In the genomic region with DNA sequence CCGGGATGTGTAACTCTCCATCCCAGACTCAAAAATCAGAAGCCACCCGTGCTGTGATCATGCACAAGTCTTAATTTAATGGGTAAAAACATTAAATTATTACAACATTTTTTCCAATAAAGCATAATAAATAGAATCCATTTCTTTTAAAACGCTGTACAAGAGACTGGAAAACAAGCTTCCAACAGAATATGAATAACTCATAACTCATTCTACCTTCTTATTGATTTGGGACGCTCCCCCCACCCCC, we compare ENCODE assay signal across 9 cellular contexts.
DNase-seq lines count a peak whose midpoint lies in the region; ATAC-seq lines count a peak whose summit lies in the region.
"Had no signal": no experiment of that assay in that cellular context is flagged by ENCODE, and none has a peak within 500 bp of the region (broad histone marks: within the 10 kb centered on the region; RNA-seq: fewer than 3 reads in every experiment).

No MANE protein-coding gene starts in this region.

- peak overlapping the region; percentile 74 to 99 (median 94); a peak in 21 of 22 replicates for H3K27ac ChIP-seq in BLaER1 treated with 17β-estradiol and CSF1 and Interleukin-3, amounts not matched to agents 10 nM and 100 nM

- no peaks in the 10 kb centered on the region for H3K9me3 ChIP-seq in BLaER1 treated with 17β-estradiol and CSF1 and Interleukin-3, amounts not matched to agents 10 nM and 100 nM (replicated peaks in 1 of 11)
- H3K9me3 ChIP-seq in NT2/D1 (ENCODE audit: insufficient read depth, low read length) (no peaks in the 10 kb centered on the region), neuron (ENCODE audit: low read length) (no peaks in the 10 kb centered on the region)

- H3K4me2 ChIP-seq in BLaER1 treated with 17β-estradiol and CSF1 and Interleukin-3, amounts not matched to agents 10 nM and 100 nM = peak overlapping the region; percentile 92 to 100 (median 99)

- H3K4me1 Mint-ChIP-seq in effector memory CD8-positive, alpha-beta T cell (ENCODE audit: low read depth in 2 of 2) = peaks cover 31 to 45% of the 10 kb centered on the region in 2 donors

- no peaks in the 10 kb centered on the region for H3K9me3 Mint-ChIP-seq in effector memory CD8-positive, alpha-beta T cell

- H4K20me1 ChIP-seq in BLaER1 treated with 17β-estradiol and CSF1 and Interleukin-3, amounts not matched to agents 10 nM and 100 nM = peaks cover 0 to 25% (median 4%) of the 10 kb centered on the region in 11 experiments; a peak in 9 of 22 replicates

- peak overlapping the region; percentile 92 to 95 for H3K27ac Mint-ChIP-seq in effector memory CD8-positive, alpha-beta T cell

- H2AFZ ChIP-seq in neuron (ENCODE audit: low read depth, low read length) = no peak overlapping the region

- no peak for DNase-seq in NT2/D1 (ENCODE audit: low read depth, low spot score)
- no peak for DNase-seq in effector memory CD8-positive, alpha-beta T cell
- no peak for DNase-seq in effector CD4-positive, alpha-beta T cell
- no peak for DNase-seq in NCI-H226
- DNase-seq in iPS-NIHi7 (ENCODE audit: extremely low spot score) = no peak
- DNase-seq in NCI-H82 (lab: John Stamatoyannopoulos, UW) = no peak

- peaks cover 37 to 58% (median 46%) of the 10 kb centered on the region in 10 experiments for H3K4me1 ChIP-seq in BLaER1 treated with 17β-estradiol and CSF1 and Interleukin-3, amounts not matched to agents 10 nM and 100 nM
- H3K4me1 ChIP-seq in NT2/D1 (ENCODE audit: insufficient read depth, insufficient read length) (peaks cover 14% of the 10 kb centered on the region), neuron (ENCODE audit: insufficient read depth, low read length) (peaks cover 31% of the 10 kb centered on the region)

- H3K36me3 ChIP-seq in BLaER1 treated with 17β-estradiol and CSF1 and Interleukin-3, amounts not matched to agents 10 nM and 100 nM = peaks cover 9 to 43% (median 29%) of the 10 kb centered on the region in 11 experiments; a peak in 21 of 22 replicates
- H3K36me3 ChIP-seq in NT2/D1 (ENCODE audit: insufficient read depth, insufficient read length, low read length) = peaks cover 25% of the 10 kb centered on the region
- H3K36me3 ChIP-seq in neuron (ENCODE audit: insufficient read depth, low read length) = peaks cover 5% of the 10 kb centered on the region

- no peaks in the 10 kb centered on the region for H3K27me3 ChIP-seq in BLaER1 treated with 17β-estradiol and CSF1 and Interleukin-3, amounts not matched to agents 10 nM and 100 nM
- H3K27me3 ChIP-seq in NT2/D1 (ENCODE audit: insufficient read depth, insufficient read length) = peaks cover 7% of the 10 kb centered on the region
- no peaks in the 10 kb centered on the region for H3K27me3 ChIP-seq in neuron (ENCODE audit: insufficient read depth, low read length)
- H3K27me3 ChIP-seq: foreskin keratinocyte had no signal

- no peaks in the 10 kb centered on the region for H3K27me3 Mint-ChIP-seq in effector memory CD8-positive, alpha-beta T cell

- H3K4me3 Mint-ChIP-seq in effector memory CD8-positive, alpha-beta T cell = peak overlapping the region; percentile 87 to 90

- peak overlapping the region; percentile 82 to 99 (median 94) for H3K4me3 ChIP-seq in BLaER1 treated with 17β-estradiol and CSF1 and Interleukin-3, amounts not matched to agents 10 nM and 100 nM
- H3K4me3 ChIP-seq in NT2/D1 (ENCODE audit: insufficient read length, low read depth) (peak overlapping the region; percentile 87), neuron (ENCODE audit: low read length) (peak overlapping the region; percentile 62)

- H3K9ac ChIP-seq in BLaER1 treated with 17β-estradiol and CSF1 and Interleukin-3, amounts not matched to agents 10 nM and 100 nM = peak overlapping the region; percentile 77 to 96 (median 91); a peak in 21 of 22 replicates
- H3K9ac ChIP-seq in NT2/D1 (ENCODE audit: insufficient read length, low read depth) = peak overlapping the region; percentile 61

- peaks cover 53% of the 10 kb centered on the region for H3K36me3 Mint-ChIP-seq in effector memory CD8-positive, alpha-beta T cell (ENCODE audit: insufficient read depth)

- ATAC-seq in effector memory CD8-positive, alpha-beta T cell (replicated peaks) = no peak
